Comparison of ENCODE assay signal across 8 cellular contexts in genomic region chr1:2194319-2194897, GRCh38. TPM values are rescaled to one million over a fixed set of nuclear protein-coding genes. Genes with fewer than 3 reads are reported as not detected.
DNase-seq lines count a peak whose midpoint lies in the region; ATAC-seq lines count a peak whose summit lies in the region.

TSS of gene FAAP20 (minus strand) at chr1:2194772. CDS start at chr1:2194749, 23 bp downstream.

- peak; percentile 82 for DNase-seq in NCI-H2227 (lab: John Stamatoyannopoulos, UW; ENCODE audit: unreplicated experiment)
- DNase-seq in NCI-H2227 treated with DMSO at 0.1 percent for 48 hours (lab: John Stamatoyannopoulos, UW), result no peak
- DNase-seq in H4 (ENCODE audit: low spot score), result peak; percentile 40
- DNase-seq in LoVo (ENCODE audit: low spot score), result peak; percentile 74
- peak; percentile 72 for DNase-seq in effector CD8-positive, alpha-beta T cell (lab: John Stamatoyannopoulos, UW)
- peak; percentile 60 for DNase-seq in medulla oblongata (ENCODE audit: extremely low spot score)
- DNase-seq in stimulated activated CD8-positive, alpha-beta memory T cell treated with anti-CD3 and anti-CD28 coated beads, Interleukin-2, amount 100 ng/mL, for 48 hours (ENCODE audit: low read depth in 2 of 2), result peak; percentile 54 to 65

- peak; percentile 54 to 57 for ATAC-seq in activated CD4-positive, CD25-positive, alpha-beta regulatory T cell treated with anti-CD3 and anti-CD28 coated beads, Interleukin-2, amount 50 U/mL, for 24 hours

RNA-seq across cellular contexts. Expression of gene FAAP20, which starts in this region (rescaled TPM):
- total RNA-seq in H4 (2014; rRNA removed; shearing (Covaris generic)), result 24.5 and 28.5 TPM in 2 replicates
